ENCODE assay signal across 16 cellular contexts in the genomic region with DNA sequence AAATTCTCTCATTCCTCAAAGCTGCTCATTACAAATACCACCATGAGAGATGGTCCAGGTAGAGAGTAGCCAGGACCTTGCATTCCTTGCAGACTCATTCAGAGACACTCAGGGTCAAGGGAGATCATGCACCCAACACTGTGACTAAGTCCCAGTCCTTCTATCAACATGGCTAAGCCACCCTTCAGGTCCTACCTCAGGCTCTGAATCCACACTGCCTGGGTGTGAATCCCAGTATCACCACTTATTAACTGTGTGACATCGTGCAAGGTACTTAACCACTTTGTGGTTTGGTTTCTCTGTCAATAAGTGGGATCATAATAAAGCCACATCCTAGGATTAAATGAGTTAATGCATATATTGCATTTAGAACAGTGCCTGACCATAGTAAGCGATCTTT.
"Had no signal": no experiment of that assay in that cellular context is flagged by ENCODE, and none has a peak within 500 bp of the region (broad histone marks: within the 10 kb centered on the region; RNA-seq: fewer than 3 reads in every experiment).

No MANE protein-coding gene starts in this region.

- H3K9me3 ChIP-seq: colonic mucosa, esophagus squamous epithelium, mucosa of descending colon, right atrium auricular region, sigmoid colon, testis, tibial nerve, upper lobe of right lung, vagina had no signal

- H2AFZ ChIP-seq: hepatocyte had no signal

- H3K4me3 Mint-ChIP-seq: naive thymus-derived CD8-positive, alpha-beta T cell; stimulated activated naive CD8-positive, alpha-beta T cell treated with anti-CD3 and anti-CD28 coated beads, Interleukin-15, Interleukin-2, amounts not matched to agents 100 ng/mL and 50 ng/mL, for 24 hours had no signal

- H3K4me2 ChIP-seq: hepatocyte had no signal

- H3K27ac ChIP-seq: colonic mucosa, esophagus squamous epithelium, hepatocyte, right atrium auricular region, sigmoid colon, skin epidermis, testis, tibial nerve, upper lobe of right lung, vagina had no signal

- H3K4me1 ChIP-seq: colonic mucosa, esophagus squamous epithelium, right atrium auricular region, sigmoid colon, testis, tibial nerve, vagina had no signal

- H3K79me2 ChIP-seq: hepatocyte had no signal

- DNase-seq: colonic mucosa; dermis blood vessel endothelial cell; esophagus squamous epithelium; mucosa of descending colon; naive thymus-derived CD8-positive, alpha-beta T cell; posterior cingulate gyrus; sigmoid colon; testis; upper lobe of right lung had no signal

- H3K27me3 ChIP-seq: colonic mucosa, esophagus squamous epithelium, hepatocyte, right atrium auricular region, sigmoid colon, testis, tibial nerve, upper lobe of right lung, vagina had no signal

- ATAC-seq: left lobe of liver; mucosa of descending colon; naive thymus-derived CD8-positive, alpha-beta T cell; upper lobe of right lung had no signal

- H3K36me3 Mint-ChIP-seq: naive thymus-derived CD8-positive, alpha-beta T cell had no signal

- H3K27ac Mint-ChIP-seq: naive thymus-derived CD8-positive, alpha-beta T cell; stimulated activated naive CD8-positive, alpha-beta T cell treated with anti-CD3 and anti-CD28 coated beads, Interleukin-15, Interleukin-2, amounts not matched to agents 100 ng/mL and 50 ng/mL, for 24 hours had no signal

- H3K27me3 Mint-ChIP-seq: stimulated activated naive CD8-positive, alpha-beta T cell treated with anti-CD3 and anti-CD28 coated beads, Interleukin-15, Interleukin-2, amounts not matched to agents 100 ng/mL and 50 ng/mL, for 24 hours had no signal

- H3K36me3 ChIP-seq: colonic mucosa, esophagus squamous epithelium, right atrium auricular region, sigmoid colon, tibial nerve, upper lobe of right lung, vagina had no signal

- H3K9me3 Mint-ChIP-seq: naive thymus-derived CD8-positive, alpha-beta T cell; stimulated activated naive CD8-positive, alpha-beta T cell treated with anti-CD3 and anti-CD28 coated beads, Interleukin-15, Interleukin-2, amounts not matched to agents 100 ng/mL and 50 ng/mL, for 24 hours had no signal

- H3K4me1 Mint-ChIP-seq: naive thymus-derived CD8-positive, alpha-beta T cell had no signal

- H3K4me3 ChIP-seq: colonic mucosa, esophagus squamous epithelium, hepatocyte, mucosa of descending colon, right atrium auricular region, sigmoid colon, skin epidermis, testis, tibial nerve, upper lobe of right lung, vagina had no signal
